9 cellular contexts compared by ENCODE assay signal in genomic region chr9:81685763-81686613, GRCh38. TPM values are rescaled to one million over a fixed set of nuclear protein-coding genes. Genes with fewer than 3 reads are reported as not detected.
DNase-seq lines count a peak whose midpoint lies in the region; ATAC-seq, FAIRE-seq and TF ChIP-seq lines count a peak whose summit lies in the region.
"Had no signal": no experiment of that assay in that cellular context is flagged by ENCODE, and none has a peak within 500 bp of the region (broad histone marks: within the 10 kb centered on the region; RNA-seq: fewer than 3 reads in every experiment).

No MANE protein-coding gene starts in this region.

- H2AFZ ChIP-seq in astrocyte (ENCODE audit: low read depth, low read length): no peak overlapping the region

- no peaks in the 10 kb centered on the region for H3K27me3 Mint-ChIP-seq in astrocyte (ENCODE audit: low read depth, unreplicated experiment)
- peaks cover 28% of the 10 kb centered on the region for H3K27me3 Mint-ChIP-seq in activated CD4-positive, alpha-beta T cell treated with anti-CD3 and anti-CD28 coated beads, Interleukin-2, amount 10 ng/mL, durations not matched to agents 24 days and 14 days

- 52% methylated on average over 5 of the region's 5 CpGs for WGBS in urinary bladder

- ATAC-seq in HG02885 (IDR thresholded peaks at IDR 0.05; ENCODE audit: poor library complexity, unreplicated experiment): no peak
- no peak for ATAC-seq in HG02588 (IDR thresholded peaks at IDR 0.05; ENCODE audit: unreplicated experiment)

- peak; percentile 43 for FAIRE-seq in astrocyte (lab: Jason Lieb, UNC)

- peaks cover 53% of the 10 kb centered on the region for H3K79me2 ChIP-seq in astrocyte (ENCODE audit: insufficient read depth, low read length)

- H3K27ac ChIP-seq in astrocyte (ENCODE audit: low read depth, low read length): no peak overlapping the region
- H3K27ac ChIP-seq in urinary bladder (ENCODE audit: low read depth): no peak overlapping the region

- intact Hi-C loops in activated CD4-positive, alpha-beta T cell treated with anti-CD3 and anti-CD28 coated beads, Interleukin-2, amount 10 ng/mL, durations not matched to agents 24 days and 14 days (cut with micrococcal nuclease): no loop called here

- H3K4me1 Mint-ChIP-seq in astrocyte (ENCODE audit: low read depth, unreplicated experiment): peaks cover 8% of the 10 kb centered on the region
- H3K4me1 Mint-ChIP-seq in activated CD4-positive, alpha-beta T cell treated with anti-CD3 and anti-CD28 coated beads, Interleukin-2, amount 10 ng/mL, durations not matched to agents 24 days and 14 days: peaks cover 15% of the 10 kb centered on the region

- H3K4me3 ChIP-seq in astrocyte (ENCODE audit: insufficient read depth, low read depth, low read length) (peak overlapping the region; percentile 73), urinary bladder (ENCODE audit: low read depth, low read length) (peak overlapping the region; percentile 97)

- H3K9me3 Mint-ChIP-seq in astrocyte (ENCODE audit: unreplicated experiment): peaks cover 2% of the 10 kb centered on the region
- peaks cover 4% of the 10 kb centered on the region for H3K9me3 Mint-ChIP-seq in activated CD4-positive, alpha-beta T cell treated with anti-CD3 and anti-CD28 coated beads, Interleukin-2, amount 10 ng/mL, durations not matched to agents 24 days and 14 days
- H3K9me3 Mint-ChIP-seq: activated naive CD8-positive, alpha-beta T cell treated with anti-CD3 and anti-CD28 coated beads for 36 hours had no signal

- H3K36me3 Mint-ChIP-seq in astrocyte (ENCODE audit: low read depth, unreplicated experiment): peaks cover under 1% of the 10 kb centered on the region
- peaks cover 2% of the 10 kb centered on the region for H3K36me3 Mint-ChIP-seq in activated CD4-positive, alpha-beta T cell treated with anti-CD3 and anti-CD28 coated beads, Interleukin-2, amount 10 ng/mL, durations not matched to agents 24 days and 14 days (ENCODE audit: low read depth)
- H3K36me3 Mint-ChIP-seq: activated naive CD8-positive, alpha-beta T cell treated with anti-CD3 and anti-CD28 coated beads for 36 hours had no signal

- no peak overlapping the region for H3K4me3 Mint-ChIP-seq in astrocyte (ENCODE audit: unreplicated experiment)
- H3K4me3 Mint-ChIP-seq in activated CD4-positive, alpha-beta T cell treated with anti-CD3 and anti-CD28 coated beads, Interleukin-2, amount 10 ng/mL, durations not matched to agents 24 days and 14 days: no peak overlapping the region

- H3K36me3 ChIP-seq in astrocyte (ENCODE audit: insufficient read depth, low read length): no peaks in the 10 kb centered on the region
- peaks cover 2% of the 10 kb centered on the region for H3K36me3 ChIP-seq in urinary bladder (ENCODE audit: insufficient read depth)

- no peaks in the 10 kb centered on the region for H3K27me3 ChIP-seq in astrocyte (ENCODE audit: insufficient read depth, low read length)

- peak overlapping the region; percentile 78 for H3K9ac ChIP-seq in astrocyte (ENCODE audit: low read length)

- no peaks in the 10 kb centered on the region for H3K9me3 ChIP-seq in astrocyte (ENCODE audit: insufficient read depth, low read depth, low read length)

- peak overlapping the region; percentile 92 for H3K4me2 ChIP-seq in astrocyte (ENCODE audit: low read length)

- H3K27ac Mint-ChIP-seq in astrocyte (ENCODE audit: unreplicated experiment): no peak overlapping the region
- H3K27ac Mint-ChIP-seq in activated CD4-positive, alpha-beta T cell treated with anti-CD3 and anti-CD28 coated beads, Interleukin-2, amount 10 ng/mL, durations not matched to agents 24 days and 14 days: no peak overlapping the region
- H3K27ac Mint-ChIP-seq: activated naive CD8-positive, alpha-beta T cell treated with anti-CD3 and anti-CD28 coated beads for 36 hours had no signal

- peak; percentile 44 for DNase-seq in SIG-M5 treated with dmso at 0.1 percent for 504 hours (lab: John Stamatoyannopoulos, UW; ENCODE audit: unreplicated experiment)
- DNase-seq in SIG-M5 (lab: John Stamatoyannopoulos, UW): no peak
- peak; percentile 26 for DNase-seq in astrocyte (ENCODE audit: low read depth)
- DNase-seq in kidney tubule cell (ENCODE audit: low spot score): peak; percentile 35
- no peak for DNase-seq in activated CD4-positive, alpha-beta T cell treated with anti-CD3 and anti-CD28 coated beads, Interleukin-2, amount 10 ng/mL, durations not matched to agents 24 days and 14 days
- DNase-seq: activated naive CD8-positive, alpha-beta T cell treated with anti-CD3 and anti-CD28 coated beads for 36 hours had no signal

- TF ChIP-seq CTCF in astrocyte (IDR thresholded peaks at IDR 0.05; ENCODE audit: insufficient read depth, low read depth, low read length): peak; percentile 18

- H3K4me1 ChIP-seq in astrocyte (ENCODE audit: insufficient read depth, low read length): peaks cover 24% of the 10 kb centered on the region
- no peaks in the 10 kb centered on the region for H3K4me1 ChIP-seq in urinary bladder (ENCODE audit: insufficient read depth)

- peaks cover 51% of the 10 kb centered on the region for H4K20me1 ChIP-seq in astrocyte (ENCODE audit: insufficient read depth, low read length)

RNA-seq across cellular contexts. Expression of gene TLE1, which starts 3.4 kb away (rescaled TPM):
- total RNA-seq in astrocyte (23.6 and 29.6 TPM in 2 replicates), urinary bladder (52.7 TPM)
- 37.6 TPM for polyA plus RNA-seq in urinary bladder
- 0.21 TPM in 1 of 2 replicates, not detected in the other for total RNA-seq in activated CD4-positive, alpha-beta T cell treated with anti-CD3 and anti-CD28 coated beads, Interleukin-2, amount 10 ng/mL, durations not matched to agents 24 days and 14 days

Comparison
In these comparisons a context has a peak if more than half of its experiments do, and no peak if none do; other contexts are left out.
1. DNase-seq: peak in SIG-M5 treated with dmso at 0.1 percent for 504 hours (single experiment), astrocyte (single experiment) and kidney tubule cell (single experiment); none in SIG-M5 (single experiment) and activated CD4-positive, alpha-beta T cell treated with anti-CD3 and anti-CD28 coated beads, Interleukin-2, amount 10 ng/mL, durations not matched to agents 24 days and 14 days (single experiment).
2. RNA of gene TLE1, which starts 3.4 kb away (total RNA-seq): 52.7 TPM in urinary bladder (single experiment) and 23.6 to 29.6 TPM in astrocyte; 0.21 TPM in activated CD4-positive, alpha-beta T cell treated with anti-CD3 and anti-CD28 coated beads, Interleukin-2, amount 10 ng/mL, durations not matched to agents 24 days and 14 days; every median in the first group is over 10 times any median in the second.